In genomic region chr22:37733625-37734401, GRCh38 we compare ENCODE assay signal across 20 cellular contexts.
"Had no signal": no experiment of that assay in that cellular context is flagged by ENCODE, and none has a peak within 500 bp of the region (broad histone marks: within the 10 kb centered on the region; RNA-seq: fewer than 3 reads in every experiment).

No MANE protein-coding gene starts in this region.

- H3K9me3 ChIP-seq: gastrocnemius medialis, left ventricle myocardium inferior, prostate gland, thoracic aorta, uterus had no signal

- ATAC-seq: activated naive CD8-positive, alpha-beta T cell treated with anti-CD3 and anti-CD28 coated beads, Interleukin-2, amount 50 U/mL, for 24 hours; gastrocnemius medialis; natural killer cell treated with Interleukin-12 subunit alpha and Interleukin-12 subunit beta and Interleukin-15 and Interleukin-18, amount 100 ng/mL, for 72 hours; T-cell had no signal

- DNase-seq: activated B cell treated with CpG ODN at 0.5 μM for 24 hours; activated CD4-positive, alpha-beta memory T cell treated with anti-CD3 and anti-CD28 coated beads, Interleukin-2, amount 10 ng/mL, durations not matched to agents 7 days and 5 days; activated CD4-positive, alpha-beta T cell treated with anti-CD3 and anti-CD28 coated beads for 48 hours; activated naive CD4-positive, alpha-beta T cell treated with Interleukin-2 at 50 U/mL for 16 hours; activated naive CD8-positive, alpha-beta T cell treated with anti-CD3 and anti-CD28 coated beads, Interleukin-2, amount 50 U/mL, for 24 hours; activated T-cell treated with anti-CD3 and anti-CD28 coated beads, Interleukin-2, amount 50 U/mL, for 24 hours; anterior cingulate cortex; caudate nucleus; gastrocnemius medialis; head of caudate nucleus; left ventricle myocardium inferior; occipital lobe; stimulated activated CD4-positive, alpha-beta T cell treated with anti-CD3 and anti-CD28 coated beads, Interleukin-4, amount 100 ng/mL, for 1 hour; T-cell; uterus had no signal

- H3K4me1 ChIP-seq: gastrocnemius medialis, prostate gland, uterus had no signal

- H3K4me3 ChIP-seq: gastrocnemius medialis, left ventricle myocardium inferior, prostate gland, smooth muscle cell, thoracic aorta, uterus had no signal

- FAIRE-seq: keratinocyte had no signal

- H3K27ac ChIP-seq: gastrocnemius medialis, prostate gland, thoracic aorta, uterus had no signal

- H3K27me3 ChIP-seq: gastrocnemius medialis, uterus had no signal

- H3K36me3 ChIP-seq: gastrocnemius medialis, left ventricle myocardium inferior, prostate gland, thoracic aorta, uterus had no signal

- H3K4me2 ChIP-seq: smooth muscle cell had no signal
